ENCODE assay signal across 20 cellular contexts in the genomic region with DNA sequence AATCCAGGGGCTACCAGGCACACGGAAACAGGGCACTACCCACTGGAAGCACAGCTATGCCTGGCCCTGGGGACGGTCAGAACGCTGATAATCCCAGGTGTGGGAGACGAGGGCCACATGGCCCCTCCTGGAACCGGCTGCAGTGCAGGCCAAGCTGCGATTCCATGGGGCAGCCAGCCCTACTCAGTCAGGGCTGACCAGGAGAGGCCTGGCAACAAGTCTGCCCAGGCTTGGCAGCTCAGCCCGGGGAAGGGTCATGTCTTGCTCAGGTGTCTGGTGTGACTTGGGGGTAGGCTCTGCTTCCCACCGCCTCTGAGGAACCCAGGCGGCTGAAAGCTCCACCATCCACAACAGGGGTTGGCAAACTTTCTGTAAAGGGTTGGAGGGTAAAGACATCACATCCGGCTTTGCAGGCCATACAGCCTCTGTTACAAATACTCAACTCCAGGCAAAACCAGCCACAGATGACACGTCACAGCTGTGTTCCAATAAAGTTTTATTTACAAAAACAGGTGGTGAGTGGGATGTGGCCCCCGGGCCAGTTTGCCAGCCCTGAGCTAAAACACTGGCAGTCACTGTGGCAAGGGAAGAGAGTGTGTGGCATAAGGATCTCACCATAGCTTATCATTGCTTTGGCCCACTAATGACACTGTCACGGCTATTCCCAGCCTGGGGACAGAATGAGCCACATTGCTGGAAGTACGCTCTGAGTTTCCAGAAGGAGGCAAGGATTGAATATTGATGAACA.
DNase-seq lines count a peak whose midpoint lies in the region; ATAC-seq, FAIRE-seq and TF ChIP-seq lines count a peak whose summit lies in the region.
"Had no signal": no experiment of that assay in that cellular context is flagged by ENCODE, and none has a peak within 500 bp of the region (broad histone marks: within the 10 kb centered on the region; RNA-seq: fewer than 3 reads in every experiment).

No MANE protein-coding gene starts in this region.

- no TSS peak for BruUV-seq in K562 (replicated peaks; lab: Mats Ljungman, UMichigan)

- no peak for TF ChIP-seq CTCF in K562 (IDR thresholded peaks at IDR 0.05 in 2 of 3, conservative IDR thresholded peaks at IDR 0.05 in 1 of 3; ENCODE audit: insufficient read depth in 2 of 3, low read depth in 1 of 3, low read length in 3 of 3)
- no peak for TF ChIP-seq CTCF in suprapubic skin (IDR thresholded peaks at IDR 0.05)

- H3K9me3 Mint-ChIP-seq in T-helper 2 cell treated with Interferon-gamma antibody and Interleukin-4, amounts not matched to agents 5 μg/mL and 100 μg/mL, for 36 hours = no peaks in the 10 kb centered on the region
- H3K9me3 Mint-ChIP-seq: activated CD4-positive, alpha-beta memory T cell treated with anti-CD3 and anti-CD28 coated beads for 36 hours had no signal

- intact Hi-C loops in K562 (cut with micrococcal nuclease) = no loop called here
- intact Hi-C loops in left colon (cut with DNase I, micrococcal nuclease) = loop anchor here in 1 of 2 donors (10.0 kb wide), 1 partner anchor 55 kb away; no protein-coding TSS in a partner anchor

- DNase-seq in activated T-cell treated with anti-CD3 and anti-CD28 coated beads, Interleukin-2, amount 50 U/mL, for 1 hour = peak; percentile 8
- DNase-seq in activated T-cell treated with anti-CD3 and anti-CD28 coated beads, Interleukin-2, amount 50 U/mL, for 48 hours = no peak
- DNase-seq in K562 (ENCODE audit: extremely low read depth in 1 of 4, low spot score in 3 of 4) (no peak), left colon (peak; percentile 1 to 12), suprapubic skin (ENCODE audit: low spot score in 2 of 2) (peak; percentile 14 to 41), kidney tubule cell (ENCODE audit: low spot score) (no peak), NCI-H82 treated with DMSO at 0.1 percent for 48 hours (lab: John Stamatoyannopoulos, UW; ENCODE audit: unreplicated experiment) (no peak)
- DNase-seq in T-helper 2 cell treated with Interferon-gamma antibody and Interleukin-4, amounts not matched to agents 5 μg/mL and 100 μg/mL, for 36 hours (ENCODE audit: low spot score) = no peak
- DNase-seq: C1 segment of cervical spinal cord; MV-4-11; NCI-H2029 treated with DMSO at 0.1 percent for 48 hours; NCI-H510A; SHP77; stimulated activated CD4-positive, alpha-beta T cell treated with anti-CD3 and anti-CD28 coated beads, Interleukin-4, amount 100 ng/mL, for 4 hours had no signal

- no peaks in the 10 kb centered on the region for H3K27me3 Mint-ChIP-seq in T-helper 2 cell treated with Interferon-gamma antibody and Interleukin-4, amounts not matched to agents 5 μg/mL and 100 μg/mL, for 36 hours (ENCODE audit: low read depth)
- H3K27me3 Mint-ChIP-seq: activated CD4-positive, alpha-beta memory T cell treated with anti-CD3 and anti-CD28 coated beads for 36 hours had no signal

- H3K9me3 ChIP-seq in K562 (replicated peaks; ENCODE audit: control insufficient read depth, insufficient read depth, low read depth, low read length) = no peaks in the 10 kb centered on the region
- H3K9me3 ChIP-seq in suprapubic skin = no peaks in the 10 kb centered on the region
- H3K9me3 ChIP-seq: HAP-1 had no signal

- H3K79me2 ChIP-seq in K562 (ENCODE audit: control insufficient read depth, insufficient read depth, low read length) = no peaks in the 10 kb centered on the region

- H3K4me3 ChIP-seq in K562 = no peak overlapping the region
- no peak overlapping the region for H3K4me3 ChIP-seq in suprapubic skin
- H3K4me3 ChIP-seq: HAP-1, smooth muscle cell had no signal

- H3K36me3 Mint-ChIP-seq in T-helper 2 cell treated with Interferon-gamma antibody and Interleukin-4, amounts not matched to agents 5 μg/mL and 100 μg/mL, for 36 hours (ENCODE audit: low read depth) = no peaks in the 10 kb centered on the region
- H3K36me3 Mint-ChIP-seq: activated CD4-positive, alpha-beta memory T cell treated with anti-CD3 and anti-CD28 coated beads for 36 hours had no signal

- H3K9me1 ChIP-seq in K562 (ENCODE audit: control insufficient read depth, insufficient read depth, low read length) = no peaks in the 10 kb centered on the region

- peaks cover under 1% of the 10 kb centered on the region for H3K4me1 Mint-ChIP-seq in T-helper 2 cell treated with Interferon-gamma antibody and Interleukin-4, amounts not matched to agents 5 μg/mL and 100 μg/mL, for 36 hours (ENCODE audit: low read depth)

- no peak overlapping the region for H3K9ac ChIP-seq in K562 (ENCODE audit: insufficient read depth in 1 of 2, low read depth in 2 of 2, low read length in 2 of 2)

- H2AFZ ChIP-seq in K562 (ENCODE audit: low read depth, low read length) = no peak overlapping the region

- WGBS in K562 (ENCODE audit: insufficient coverage, low coverage, missing lambda C conversion rate) = 73% methylated on average over 11 of the region's 14 CpGs
- WGBS in suprapubic skin = 86% methylated on average over 13 of the region's 14 CpGs

- POLR2A ChIA-PET in K562 (lab: Yijun Ruan, JAX) = interaction anchor here (1.0 kb wide), 1 partner anchor 29 kb away, joined by 4 read pairs; no protein-coding TSS in a partner anchor

- H3K27ac Mint-ChIP-seq in T-helper 2 cell treated with Interferon-gamma antibody and Interleukin-4, amounts not matched to agents 5 μg/mL and 100 μg/mL, for 36 hours = no peak overlapping the region
- H3K27ac Mint-ChIP-seq: activated CD4-positive, alpha-beta memory T cell treated with anti-CD3 and anti-CD28 coated beads for 36 hours had no signal

- H3K27ac ChIP-seq in K562 (ENCODE audit: extremely low read depth, low read depth, low read length) (no peak overlapping the region), suprapubic skin (no peak overlapping the region)
- H3K27ac ChIP-seq: VCaP had no signal

- in situ Hi-C loops in K562 (cut with MboI) = no loop called here

- no peak for TF ChIP-seq RAD21 in K562 (CRISPR knock-in tag; conservative IDR thresholded peaks at IDR 0.05 in 1 of 2, IDR thresholded peaks at IDR 0.05 in 1 of 2)

- H3K4me2 ChIP-seq in K562 (ENCODE audit: insufficient read depth, low read length) = no peak overlapping the region
- H3K4me2 ChIP-seq: smooth muscle cell had no signal

- no peaks in the 10 kb centered on the region for H4K20me1 ChIP-seq in K562 (replicated peaks; ENCODE audit: control insufficient read depth, insufficient read depth, low read length)

- no peak for ATAC-seq in K562
- ATAC-seq in left colon = no peak

- FAIRE-seq in K562 (lab: Jason Lieb, UNC) = no peak
- FAIRE-seq: astrocyte, endometrium had no signal

- H3K27me3 ChIP-seq in K562 (ENCODE audit: control insufficient read depth in 2 of 2, insufficient read depth in 2 of 2, low read length in 2 of 2) (no peaks in the 10 kb centered on the region), suprapubic skin (no peaks in the 10 kb centered on the region)

- TF ChIP-seq POLR2A in K562 (conservative IDR thresholded peaks at IDR 0.05) (no peak), suprapubic skin (IDR thresholded peaks at IDR 0.05) (no peak)

- TF ChIP-seq EP300 in K562 (IDR thresholded peaks at IDR 0.05; ENCODE audit: low read length) (no peak), suprapubic skin (IDR thresholded peaks at IDR 0.05) (no peak)

- H3K4me3 Mint-ChIP-seq in T-helper 2 cell treated with Interferon-gamma antibody and Interleukin-4, amounts not matched to agents 5 μg/mL and 100 μg/mL, for 36 hours = no peak overlapping the region
- H3K4me3 Mint-ChIP-seq: activated CD4-positive, alpha-beta memory T cell treated with anti-CD3 and anti-CD28 coated beads for 36 hours had no signal

- CTCF ChIA-PET in K562 (lab: Yijun Ruan, JAX; ENCODE audit: low intra/inter-chr PET ratio) = no interaction called here

- no peaks in the 10 kb centered on the region; a peak in 1 of 5 replicates for H3K4me1 ChIP-seq in K562 (replicated peaks in 1 of 2; ENCODE audit: control insufficient read depth in 2 of 2, insufficient read depth in 2 of 2, low read length in 2 of 2)
- H3K4me1 ChIP-seq in suprapubic skin = no peaks in the 10 kb centered on the region
- H3K4me1 ChIP-seq: HAP-1 had no signal

- no peaks in the 10 kb centered on the region for H3K36me3 ChIP-seq in K562 (ENCODE audit: control insufficient read depth, insufficient read depth, low read length)
- no peaks in the 10 kb centered on the region for H3K36me3 ChIP-seq in suprapubic skin
- H3K36me3 ChIP-seq: HAP-1 had no signal

TF ChIP-seq in K562, 482 proteins besides CTCF, POLR2A, EP300 and RAD21 (continues in another document):
- TF ChIP-seq, protein P1, sequence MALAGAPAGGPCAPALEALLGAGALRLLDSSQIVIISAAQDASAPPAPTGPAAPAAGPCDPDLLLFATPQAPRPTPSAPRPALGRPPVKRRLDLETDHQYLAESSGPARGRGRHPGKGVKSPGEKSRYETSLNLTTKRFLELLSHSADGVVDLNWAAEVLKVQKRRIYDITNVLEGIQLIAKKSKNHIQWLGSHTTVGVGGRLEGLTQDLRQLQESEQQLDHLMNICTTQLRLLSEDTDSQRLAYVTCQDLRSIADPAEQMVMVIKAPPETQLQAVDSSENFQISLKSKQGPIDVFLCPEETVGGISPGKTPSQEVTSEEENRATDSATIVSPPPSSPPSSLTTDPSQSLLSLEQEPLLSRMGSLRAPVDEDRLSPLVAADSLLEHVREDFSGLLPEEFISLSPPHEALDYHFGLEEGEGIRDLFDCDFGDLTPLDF (CRISPR knock-in tag; IDR thresholded peaks at IDR 0.05) = no peak

Comparison
In these comparisons a context has a peak if more than half of its experiments do, and no peak if none do; other contexts are left out.
1. DNase-seq: peak in activated T-cell treated with anti-CD3 and anti-CD28 coated beads, Interleukin-2, amount 50 U/mL, for 1 hour (single experiment), left colon (2 of 2) and suprapubic skin (2 of 2); none in activated T-cell treated with anti-CD3 and anti-CD28 coated beads, Interleukin-2, amount 50 U/mL, for 48 hours (0 of 2), K562 (0 of 4), kidney tubule cell (single experiment), T-helper 2 cell treated with Interferon-gamma antibody and Interleukin-4, amounts not matched to agents 5 μg/mL and 100 μg/mL, for 36 hours (single experiment) and NCI-H82 treated with DMSO at 0.1 percent for 48 hours (single experiment).